ENCODE assay signal across 8 cellular contexts in the genomic region with DNA sequence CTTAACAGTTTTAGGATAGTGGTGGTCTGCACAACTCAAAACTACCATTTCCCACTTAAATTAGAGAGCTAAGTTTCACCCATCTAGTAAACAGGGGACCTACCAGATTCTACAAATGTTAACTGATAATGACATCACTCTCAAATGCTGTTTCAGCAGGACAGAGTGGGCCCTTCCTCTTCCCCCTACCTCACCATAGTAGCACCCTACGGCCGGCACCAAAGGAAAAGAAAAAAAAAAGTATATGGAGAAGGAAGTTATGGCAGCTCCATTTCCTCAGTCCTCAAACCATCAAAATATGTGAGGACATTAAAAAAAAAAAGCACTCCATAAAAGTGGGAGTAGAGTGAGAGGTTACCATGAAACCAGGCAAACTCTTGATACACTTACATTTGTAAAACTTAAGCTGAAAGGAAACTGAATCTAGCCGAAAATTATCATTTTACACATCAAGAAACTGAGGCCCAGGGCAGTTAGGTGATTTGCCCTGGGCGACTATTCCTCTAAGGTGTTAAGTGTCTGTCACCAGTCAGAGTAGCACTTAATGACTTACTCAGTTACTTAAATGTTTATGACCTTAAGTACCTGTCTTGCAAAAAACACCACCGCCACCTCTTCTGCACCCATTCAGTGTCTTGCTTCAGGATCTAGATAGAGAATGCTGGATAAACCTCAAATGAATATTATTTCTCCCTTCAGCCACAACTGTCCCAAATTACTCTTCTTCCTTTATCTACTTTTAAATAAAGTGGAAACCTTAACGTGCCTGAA. TPM values are rescaled to one million over a fixed set of nuclear protein-coding genes. Genes with fewer than 3 reads are reported as not detected.
DNase-seq lines count a peak whose midpoint lies in the region; ATAC-seq, FAIRE-seq and TF ChIP-seq lines count a peak whose summit lies in the region.

No MANE protein-coding gene starts in this region.

- H3K27ac ChIP-seq in BLaER1 treated with 17β-estradiol and CSF1 and Interleukin-3, amounts not matched to agents 10 nM and 100 nM = peak overlapping the region; percentile 97 to 100 (median 100); a peak in 21 of 22 replicates
- peak overlapping the region; percentile 93 for H3K27ac ChIP-seq in keratinocyte (ENCODE audit: control insufficient read depth, insufficient read depth, low read length)

- peak overlapping the region; percentile 94 for H3K27ac Mint-ChIP-seq in HFFc6
- peak overlapping the region; percentile 91 to 99 for H3K27ac Mint-ChIP-seq in activated naive CD4-positive, alpha-beta T cell treated with anti-CD3 and anti-CD28 coated beads, Interleukin-2, amount 50 U/mL, for 72 hours

- peaks cover 3% of the 10 kb centered on the region for H3K9me1 ChIP-seq in keratinocyte (ENCODE audit: control insufficient read depth, extremely low read depth, insufficient read depth, low read length)

- H3K4me1 ChIP-seq in BLaER1 treated with 17β-estradiol and CSF1 and Interleukin-3, amounts not matched to agents 10 nM and 100 nM = peaks cover 22 to 56% (median 38%) of the 10 kb centered on the region in 10 experiments
- peaks cover 23% of the 10 kb centered on the region for H3K4me1 ChIP-seq in keratinocyte (ENCODE audit: control insufficient read depth, extremely low read depth, insufficient read depth, low read length)

- H3K27me3 Mint-ChIP-seq in HFFc6 (ENCODE audit: insufficient read depth) = peaks cover 15% of the 10 kb centered on the region

- H3K27me3 ChIP-seq in BLaER1 treated with 17β-estradiol and CSF1 and Interleukin-3, amounts not matched to agents 10 nM and 100 nM = no peaks in the 10 kb centered on the region
- no peaks in the 10 kb centered on the region for H3K27me3 ChIP-seq in keratinocyte (ENCODE audit: control insufficient read depth, extremely low read depth, insufficient read depth, low read length)

- peaks cover 70 to 72% (median 72%) of the 10 kb centered on the region in 11 experiments for H4K20me1 ChIP-seq in BLaER1 treated with 17β-estradiol and CSF1 and Interleukin-3, amounts not matched to agents 10 nM and 100 nM
- peaks cover 27% of the 10 kb centered on the region for H4K20me1 ChIP-seq in keratinocyte (ENCODE audit: control insufficient read depth, extremely low read depth, insufficient read depth, low read length)

- H3K36me3 ChIP-seq in BLaER1 treated with 17β-estradiol and CSF1 and Interleukin-3, amounts not matched to agents 10 nM and 100 nM = peaks cover 0 to 55% (median 24%) of the 10 kb centered on the region in 11 experiments; a peak in 17 of 22 replicates
- no peaks in the 10 kb centered on the region for H3K36me3 ChIP-seq in keratinocyte (ENCODE audit: control insufficient read depth in 2 of 2, extremely low read depth in 1 of 2, insufficient read depth in 2 of 2, low read length in 2 of 2)

- H3K4me1 Mint-ChIP-seq in HFFc6 (ENCODE audit: low read depth) = peaks cover 51% of the 10 kb centered on the region

- H3K4me3 ChIP-seq in BLaER1 treated with 17β-estradiol and CSF1 and Interleukin-3, amounts not matched to agents 10 nM and 100 nM = peak overlapping the region; percentile 81 to 99 (median 88)
- H3K4me3 ChIP-seq in keratinocyte (ENCODE audit: control insufficient read depth in 2 of 3, extremely low read depth in 1 of 3, insufficient read depth in 2 of 3, low read depth in 1 of 3, low read length in 3 of 3) = peak overlapping the region; percentile 79 to 95 (median 93)

- H3K9me3 Mint-ChIP-seq in HFFc6 = peaks cover 5% of the 10 kb centered on the region
- no peaks in the 10 kb centered on the region for H3K9me3 Mint-ChIP-seq in activated naive CD4-positive, alpha-beta T cell treated with anti-CD3 and anti-CD28 coated beads, Interleukin-2, amount 50 U/mL, for 72 hours

- H2AFZ ChIP-seq in keratinocyte (ENCODE audit: control insufficient read depth, low read length) = no peak overlapping the region

- peak overlapping the region; percentile 97 for H3K4me3 Mint-ChIP-seq in HFFc6

- TF ChIP-seq CTCF in HFFc6 (IDR thresholded peaks at IDR 0.05) = no peak
- TF ChIP-seq CTCF in keratinocyte (optimal IDR thresholded peaks at IDR 0.05 in 1 of 3, IDR thresholded peaks at IDR 0.05 in 1 of 3, conservative IDR thresholded peaks at IDR 0.05 in 1 of 3; ENCODE audit: extremely low read depth in 1 of 3, insufficient read depth in 2 of 3, low read length in 3 of 3) = no peak
- TF ChIP-seq CTCF in GM20000 (IDR thresholded peaks at IDR 0.05; ENCODE audit: extremely low read depth, missing control alignments) = no peak

- peak overlapping the region; percentile 98 to 100 (median 100) for H3K9ac ChIP-seq in BLaER1 treated with 17β-estradiol and CSF1 and Interleukin-3, amounts not matched to agents 10 nM and 100 nM
- peak overlapping the region; percentile 95 for H3K9ac ChIP-seq in keratinocyte (ENCODE audit: control insufficient read depth, extremely low read depth, insufficient read depth, low read length)

- no peak for FAIRE-seq in keratinocyte (lab: Jason Lieb, UNC)

- H3K9me3 ChIP-seq in BLaER1 treated with 17β-estradiol and CSF1 and Interleukin-3, amounts not matched to agents 10 nM and 100 nM (replicated peaks in 1 of 11) = peaks cover 1 to 25% (median 16%) of the 10 kb centered on the region in 11 experiments; a peak in 21 of 22 replicates
- no peaks in the 10 kb centered on the region for H3K9me3 ChIP-seq in keratinocyte (ENCODE audit: control insufficient read depth, low read depth, low read length)

- DNase-seq in HFFc6 (no peak), keratinocyte (ENCODE audit: low read depth, low spot score) (no peak), superior temporal gyrus (ENCODE audit: extremely low spot score) (peak; percentile 26), GM20000 (ENCODE audit: low spot score) (no peak), occipital lobe (lab: John Stamatoyannopoulos, UW) (no peak), D341Med (ENCODE audit: low spot score) (no peak)
- DNase-seq in activated naive CD4-positive, alpha-beta T cell treated with anti-CD3 and anti-CD28 coated beads, Interleukin-2, amount 50 U/mL, for 72 hours (ENCODE audit: low spot score in 2 of 2) = no peak

- H3K79me2 ChIP-seq in keratinocyte (ENCODE audit: control insufficient read depth, insufficient read depth, low read length) = peaks cover 72% of the 10 kb centered on the region

- ATAC-seq in activated naive CD4-positive, alpha-beta T cell treated with anti-CD3 and anti-CD28 coated beads, Interleukin-2, amount 50 U/mL, for 72 hours = no peak

- peak overlapping the region; percentile 84 to 94 (median 87) for H3K4me2 ChIP-seq in BLaER1 treated with 17β-estradiol and CSF1 and Interleukin-3, amounts not matched to agents 10 nM and 100 nM
- H3K4me2 ChIP-seq in keratinocyte (ENCODE audit: control insufficient read depth, extremely low read depth, insufficient read depth, low read depth, low read length) = peak overlapping the region; percentile 79

- dilution Hi-C loops in keratinocyte (cut with MboI; ENCODE audit: extremely low pct_ligation_motif_present, low sequenced_read_pairs) = loop anchor here (25.0 kb wide), 1 partner anchor 144 kb away; no protein-coding TSS in a partner anchor

- peaks cover 38% of the 10 kb centered on the region for H3K36me3 Mint-ChIP-seq in HFFc6 (ENCODE audit: low read depth)
- peaks cover 23 to 51% of the 10 kb centered on the region in 2 donors for H3K36me3 Mint-ChIP-seq in activated naive CD4-positive, alpha-beta T cell treated with anti-CD3 and anti-CD28 coated beads, Interleukin-2, amount 50 U/mL, for 72 hours

RNA-seq across cellular contexts. Expression of gene MSL2, which starts 2.7 kb away (rescaled TPM):
- 10 to 100 TPM; 20.4 to 24.8 (median 22.2) TPM for total RNA-seq in HFFc6 (2021; fragmentation: NEBNext Ultra II Directional; extraction: Animal tissue kit (Norgen Biotek cat#: 25700))
- total RNA-seq in activated naive CD4-positive, alpha-beta T cell treated with anti-CD3 and anti-CD28 coated beads, Interleukin-2, amount 50 U/mL, for 72 hours = 10 to 100 TPM; 37.4 to 78.2 TPM
- 4.1 to 10.3 TPM (median 9.5 TPM) in 3 replicates for polyA plus RNA-seq in keratinocyte
- 3.2 TPM for polyA plus RNA-seq in keratinocyte (2011; ENCODE audit: low read depth)
- 3.2 and 8.6 TPM in 2 replicates for polyA plus RNA-seq in keratinocyte (2011; cell fraction: cytosol; rRNA removed)
- 10.3 and 11.5 TPM in 2 replicates for polyA plus RNA-seq in keratinocyte (2011; cell fraction: nucleus; rRNA removed)
- 6.6 and 11.0 TPM in 2 replicates for polyA plus RNA-seq in keratinocyte (2012; ENCODE audit: low replicate concordance)
- 12.4 to 22.8 TPM (median 15.4 TPM) in 3 replicates for polyA minus RNA-seq in keratinocyte
- polyA minus RNA-seq in keratinocyte (2011; cell fraction: cytosol; rRNA and poly(A)+ RNA removed) = 11.1 TPM
- polyA minus RNA-seq in keratinocyte (2011; cell fraction: nucleus; rRNA and poly(A)+ RNA removed) = 8.1 and 15.7 TPM in 2 replicates
- 31.5 TPM for total RNA-seq in occipital lobe

RNA-seq across cellular contexts. Expression of gene PCCB, which starts 56.7 kb away (rescaled TPM):
- 10 to 100 TPM; 32.4 to 41.1 (median 37.8) TPM for total RNA-seq in HFFc6 (2021; fragmentation: NEBNext Ultra II Directional; extraction: Animal tissue kit (Norgen Biotek cat#: 25700))
- 10 to 100 TPM; 45.0 to 78.2 TPM for total RNA-seq in activated naive CD4-positive, alpha-beta T cell treated with anti-CD3 and anti-CD28 coated beads, Interleukin-2, amount 50 U/mL, for 72 hours
- polyA plus RNA-seq in keratinocyte = 32.5 to 46.9 TPM (median 43.9 TPM) in 3 replicates
- polyA plus RNA-seq in keratinocyte (2011; ENCODE audit: low read depth) = 9.3 TPM
- 33.7 and 43.5 TPM in 2 replicates for polyA plus RNA-seq in keratinocyte (2011; cell fraction: cytosol; rRNA removed)
- 34.3 and 34.6 TPM in 2 replicates for polyA plus RNA-seq in keratinocyte (2011; cell fraction: nucleus; rRNA removed)
- 20.0 and 33.2 TPM in 2 replicates for polyA plus RNA-seq in keratinocyte (2012; ENCODE audit: low replicate concordance)
- polyA minus RNA-seq in keratinocyte = 41.0 to 79.4 TPM (median 49.6 TPM) in 3 replicates
- polyA minus RNA-seq in keratinocyte (2011; cell fraction: cytosol; rRNA and poly(A)+ RNA removed) = 33.6 TPM
- polyA minus RNA-seq in keratinocyte (2011; cell fraction: nucleus; rRNA and poly(A)+ RNA removed) = 20.3 and 28.1 TPM in 2 replicates
- 39.5 TPM for total RNA-seq in occipital lobe
